Comparison of ENCODE assay signal across 1 cellular context in the genomic region with DNA sequence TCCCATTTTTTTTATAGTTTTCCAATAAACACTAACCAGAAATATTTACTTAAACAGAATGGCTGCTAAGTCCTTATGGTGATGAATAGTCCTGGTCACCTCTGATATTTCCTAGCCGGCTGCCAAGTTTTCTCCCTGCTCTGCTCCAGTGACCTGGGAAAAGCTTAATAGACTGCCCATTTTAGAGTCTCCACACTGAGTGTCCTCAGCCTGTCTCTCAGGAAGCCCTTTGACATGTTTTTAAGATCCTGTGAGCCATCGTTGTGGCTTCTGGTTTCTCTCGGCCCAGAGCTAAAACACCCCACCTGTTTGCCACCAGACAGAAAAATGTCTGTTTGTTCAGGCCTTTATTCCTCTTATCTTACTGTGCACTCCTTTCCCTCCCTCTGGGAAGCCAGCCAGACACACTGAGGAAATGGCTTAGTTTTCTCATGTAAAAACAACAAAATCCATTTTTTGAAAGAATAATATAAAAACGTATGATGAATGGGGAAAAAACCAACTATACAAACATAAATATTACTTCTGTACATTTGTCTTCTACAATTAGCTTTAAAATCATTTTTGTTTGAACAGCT.
TF ChIP-seq lines count a peak whose summit lies in the region.

No MANE protein-coding gene starts in this region.

TF ChIP-seq in K562, 482 proteins besides CTCF, POLR2A, EP300 and RAD21 (continues in another document):
- TF ChIP-seq, protein P1, sequence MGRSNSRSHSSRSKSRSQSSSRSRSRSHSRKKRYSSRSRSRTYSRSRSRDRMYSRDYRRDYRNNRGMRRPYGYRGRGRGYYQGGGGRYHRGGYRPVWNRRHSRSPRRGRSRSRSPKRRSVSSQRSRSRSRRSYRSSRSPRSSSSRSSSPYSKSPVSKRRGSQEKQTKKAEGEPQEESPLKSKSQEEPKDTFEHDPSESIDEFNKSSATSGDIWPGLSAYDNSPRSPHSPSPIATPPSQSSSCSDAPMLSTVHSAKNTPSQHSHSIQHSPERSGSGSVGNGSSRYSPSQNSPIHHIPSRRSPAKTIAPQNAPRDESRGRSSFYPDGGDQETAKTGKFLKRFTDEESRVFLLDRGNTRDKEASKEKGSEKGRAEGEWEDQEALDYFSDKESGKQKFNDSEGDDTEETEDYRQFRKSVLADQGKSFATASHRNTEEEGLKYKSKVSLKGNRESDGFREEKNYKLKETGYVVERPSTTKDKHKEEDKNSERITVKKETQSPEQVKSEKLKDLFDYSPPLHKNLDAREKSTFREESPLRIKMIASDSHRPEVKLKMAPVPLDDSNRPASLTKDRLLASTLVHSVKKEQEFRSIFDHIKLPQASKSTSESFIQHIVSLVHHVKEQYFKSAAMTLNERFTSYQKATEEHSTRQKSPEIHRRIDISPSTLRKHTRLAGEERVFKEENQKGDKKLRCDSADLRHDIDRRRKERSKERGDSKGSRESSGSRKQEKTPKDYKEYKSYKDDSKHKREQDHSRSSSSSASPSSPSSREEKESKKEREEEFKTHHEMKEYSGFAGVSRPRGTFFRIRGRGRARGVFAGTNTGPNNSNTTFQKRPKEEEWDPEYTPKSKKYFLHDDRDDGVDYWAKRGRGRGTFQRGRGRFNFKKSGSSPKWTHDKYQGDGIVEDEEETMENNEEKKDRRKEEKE (IDR thresholded peaks at IDR 0.05; ENCODE audit: borderline replicate concordance in 1 of 2, control insufficient read depth in 1 of 2, low read depth in 2 of 2, low read length in 1 of 2): peak in 1 of 2 experiments; percentile 46; a peak in 1 of 4 replicates
- TF ChIP-seq RAD51 (IDR thresholded peaks at IDR 0.05; ENCODE audit: borderline replicate concordance, low read depth) (peak; percentile 24; the same call in 1 of the 2 replicates), KHSRP (IDR thresholded peaks at IDR 0.05) (peak; percentile 37; the same call in 1 of the 2 replicates), HDAC2 (IDR thresholded peaks at IDR 0.05) (peak; percentile 61; the same call in 1 of the 2 replicates), ETV1 (tag; conservative IDR thresholded peaks at IDR 0.05; ENCODE audit: low read depth) (peak; percentile 50), CBX3 (IDR thresholded peaks at IDR 0.05; ENCODE audit: borderline replicate concordance in 1 of 2, low read length in 2 of 2) (peak in 1 of 2 experiments; percentile 23; a peak in 1 of 3 replicates), MAZ (CRISPR knock-in tag; conservative IDR thresholded peaks at IDR 0.05 in 1 of 2, IDR thresholded peaks at IDR 0.05 in 1 of 2) (peak in 1 of 2 experiments; percentile 47; a peak in 1 of 4 replicates), KDM1A (IDR thresholded peaks at IDR 0.05) (peak; percentile 31 to 62; a peak in 2 of 4 replicates), CXXC5 (CRISPR knock-in tag; IDR thresholded peaks at IDR 0.05) (no peak), EP400 (IDR thresholded peaks at IDR 0.05) (peak; percentile 22; the same call in 1 of the 2 replicates), PKNOX1 (IDR thresholded peaks at IDR 0.05) (peak; percentile 79), PTBP1 (IDR thresholded peaks at IDR 0.05; ENCODE audit: low read depth, low read length) (no peak), FOXK2 (conservative IDR thresholded peaks at IDR 0.05 in 1 of 2, IDR thresholded peaks at IDR 0.05 in 1 of 2; ENCODE audit: low read depth in 2 of 2) (0 out of 4 replicates have a peak, but pooled peaks of 1 of the 2 experiments have one; percentile 54), GATA2 (CRISPR knock-in tag; IDR thresholded peaks at IDR 0.05) (peak; percentile 81), DPF2 (IDR thresholded peaks at IDR 0.05) (peak; percentile 96), E2F6 (IDR thresholded peaks at IDR 0.05; ENCODE audit: borderline replicate concordance in 1 of 2, extremely low read depth in 1 of 2, insufficient read depth in 1 of 2, insufficient read length in 1 of 2, low read depth in 1 of 2, low read length in 1 of 2, poor library complexity in 1 of 2, severe bottlenecking in 1 of 2) (peak in 1 of 2 experiments; percentile 24), ZNF766 (CRISPR knock-in tag; conservative IDR thresholded peaks at IDR 0.05) (peak; percentile 87), RCOR1 (IDR thresholded peaks at IDR 0.05; ENCODE audit: borderline replicate concordance in 1 of 2, low read depth in 2 of 2, low read length in 2 of 2) (peak in 1 of 2 experiments; percentile 49; a peak in 1 of 4 replicates), SIN3A (IDR thresholded peaks at IDR 0.05; ENCODE audit: borderline replicate concordance in 2 of 2, control insufficient read depth in 1 of 2, low read depth in 2 of 2, low read length in 2 of 2) (no peak), L3MBTL2 (IDR thresholded peaks at IDR 0.05) (peak; percentile 44; the same call in 1 of the 2 replicates), KLF16 (IDR thresholded peaks at IDR 0.05) (peak; percentile 78), YY1 (IDR thresholded peaks at IDR 0.05; ENCODE audit: borderline replicate concordance in 1 of 3, control insufficient read depth in 1 of 3, extremely low read depth in 1 of 3, insufficient read depth in 3 of 3, insufficient read length in 1 of 3, insufficient replicate concordance in 2 of 3, low read depth in 1 of 3, low read length in 2 of 3) (peak in 1 of 3 experiments; percentile 29), POU5F1 (IDR thresholded peaks at IDR 0.05; ENCODE audit: borderline replicate concordance, low read depth, low read length, partially characterized antibody) (no peak), ZNF24 (IDR thresholded peaks at IDR 0.05) (0 out of 2 replicates have a peak, but pooled peaks have one; percentile 45), ELF4 (CRISPR knock-in tag; IDR thresholded peaks at IDR 0.05) (0 out of 2 replicates have a peak, but pooled peaks have one; percentile 40), CTBP1 (IDR thresholded peaks at IDR 0.05; ENCODE audit: borderline replicate concordance) (peak; percentile 76; the same call in 1 of the 2 replicates), FOSL1 (tag; conservative IDR thresholded peaks at IDR 0.05) (0 out of 2 replicates have a peak, but pooled peaks have one; percentile 39), SOX6 (IDR thresholded peaks at IDR 0.05) (peak; percentile 91), ZFX (CRISPR knock-in tag; IDR thresholded peaks at IDR 0.05) (peak; percentile 49; the same call in 1 of the 2 replicates), CREM (IDR thresholded peaks at IDR 0.05; ENCODE audit: low read depth) (peak; percentile 44; the same call in 1 of the 2 replicates), SPI1 (IDR thresholded peaks at IDR 0.05; ENCODE audit: borderline replicate concordance, low read depth, low read length) (peak; percentile 32; the same call in 1 of the 2 replicates), TCF3 (CRISPR knock-in tag; IDR thresholded peaks at IDR 0.05) (peak; percentile 94), TFAP4 (CRISPR knock-in tag; IDR thresholded peaks at IDR 0.05; ENCODE audit: borderline replicate concordance) (0 out of 2 replicates have a peak, but pooled peaks have one; percentile 31), MAFG (tag; conservative IDR thresholded peaks at IDR 0.05) (no peak), ZNF124 (CRISPR knock-in tag; IDR thresholded peaks at IDR 0.05) (no peak), SMAD1 (IDR thresholded peaks at IDR 0.05; ENCODE audit: low read depth, low read length, partially characterized antibody) (peak; percentile 44), PML (IDR thresholded peaks at IDR 0.05; ENCODE audit: low read length) (peak; percentile 86), ZBTB7A (IDR thresholded peaks at IDR 0.05; ENCODE audit: borderline replicate concordance, control insufficient read depth, low read depth, low read length) (no peak), TAL1 (IDR thresholded peaks at IDR 0.05) (peak; percentile 92), ZNF79 (CRISPR knock-in tag; IDR thresholded peaks at IDR 0.05; ENCODE audit: low read depth) (no peak), NCOR1 (IDR thresholded peaks at IDR 0.05) (peak; percentile 92), ZNF12 (CRISPR knock-in tag; IDR thresholded peaks at IDR 0.05) (no peak), ZC3H8 (IDR thresholded peaks at IDR 0.05) (no peak), KAT7 (CRISPR knock-in tag; IDR thresholded peaks at IDR 0.05; ENCODE audit: borderline replicate concordance) (0 out of 2 replicates have a peak, but pooled peaks have one; percentile 53), TRIM24 (IDR thresholded peaks at IDR 0.05) (peak; percentile 64 to 83; a peak in 3 of 4 replicates), AFF1 (IDR thresholded peaks at IDR 0.05; ENCODE audit: low read depth in 1 of 2, partially characterized antibody in 2 of 2) (peak in 1 of 2 experiments; percentile 56), CBFA2T3 (IDR thresholded peaks at IDR 0.05) (peak; percentile 96), ZNF77 (CRISPR knock-in tag; IDR thresholded peaks at IDR 0.05) (no peak)
- TF ChIP-seq, protein P2, sequence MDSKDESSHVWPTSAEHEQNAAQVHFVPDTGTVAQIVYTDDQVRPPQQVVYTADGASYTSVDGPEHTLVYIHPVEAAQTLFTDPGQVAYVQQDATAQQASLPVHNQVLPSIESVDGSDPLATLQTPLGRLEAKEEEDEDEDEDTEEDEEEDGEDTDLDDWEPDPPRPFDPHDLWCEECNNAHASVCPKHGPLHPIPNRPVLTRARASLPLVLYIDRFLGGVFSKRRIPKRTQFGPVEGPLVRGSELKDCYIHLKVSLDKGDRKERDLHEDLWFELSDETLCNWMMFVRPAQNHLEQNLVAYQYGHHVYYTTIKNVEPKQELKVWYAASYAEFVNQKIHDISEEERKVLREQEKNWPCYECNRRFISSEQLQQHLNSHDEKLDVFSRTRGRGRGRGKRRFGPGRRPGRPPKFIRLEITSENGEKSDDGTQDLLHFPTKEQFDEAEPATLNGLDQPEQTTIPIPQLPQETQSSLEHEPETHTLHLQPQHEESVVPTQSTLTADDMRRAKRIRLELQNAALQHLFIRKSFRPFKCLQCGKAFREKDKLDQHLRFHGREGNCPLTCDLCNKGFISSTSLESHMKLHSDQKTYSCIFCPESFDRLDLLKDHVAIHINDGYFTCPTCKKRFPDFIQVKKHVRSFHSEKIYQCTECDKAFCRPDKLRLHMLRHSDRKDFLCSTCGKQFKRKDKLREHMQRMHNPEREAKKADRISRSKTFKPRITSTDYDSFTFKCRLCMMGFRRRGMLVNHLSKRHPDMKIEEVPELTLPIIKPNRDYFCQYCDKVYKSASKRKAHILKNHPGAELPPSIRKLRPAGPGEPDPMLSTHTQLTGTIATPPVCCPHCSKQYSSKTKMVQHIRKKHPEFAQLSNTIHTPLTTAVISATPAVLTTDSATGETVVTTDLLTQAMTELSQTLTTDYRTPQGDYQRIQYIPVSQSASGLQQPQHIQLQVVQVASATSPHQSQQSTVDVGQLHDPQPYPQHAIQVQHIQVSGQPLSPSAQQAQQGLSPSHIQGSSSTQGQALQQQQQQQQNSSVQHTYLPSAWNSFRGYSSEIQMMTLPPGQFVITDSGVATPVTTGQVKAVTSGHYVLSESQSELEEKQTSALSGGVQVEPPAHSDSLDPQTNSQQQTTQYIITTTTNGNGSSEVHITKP (IDR thresholded peaks at IDR 0.05; ENCODE audit: partially characterized antibody): peak; percentile 83
- TF ChIP-seq, protein P3, sequence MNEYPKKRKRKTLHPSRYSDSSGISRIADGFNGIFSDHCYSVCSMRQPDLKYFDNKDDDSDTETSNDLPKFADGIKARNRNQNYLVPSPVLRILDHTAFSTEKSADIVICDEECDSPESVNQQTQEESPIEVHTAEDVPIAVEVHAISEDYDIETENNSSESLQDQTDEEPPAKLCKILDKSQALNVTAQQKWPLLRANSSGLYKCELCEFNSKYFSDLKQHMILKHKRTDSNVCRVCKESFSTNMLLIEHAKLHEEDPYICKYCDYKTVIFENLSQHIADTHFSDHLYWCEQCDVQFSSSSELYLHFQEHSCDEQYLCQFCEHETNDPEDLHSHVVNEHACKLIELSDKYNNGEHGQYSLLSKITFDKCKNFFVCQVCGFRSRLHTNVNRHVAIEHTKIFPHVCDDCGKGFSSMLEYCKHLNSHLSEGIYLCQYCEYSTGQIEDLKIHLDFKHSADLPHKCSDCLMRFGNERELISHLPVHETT (CRISPR knock-in tag; conservative IDR thresholded peaks at IDR 0.05 in 1 of 2, IDR thresholded peaks at IDR 0.05 in 1 of 2): peak in 1 of 2 experiments; percentile 32; a peak in 1 of 4 replicates
